22 cellular contexts compared by ENCODE assay signal in the genomic region with DNA sequence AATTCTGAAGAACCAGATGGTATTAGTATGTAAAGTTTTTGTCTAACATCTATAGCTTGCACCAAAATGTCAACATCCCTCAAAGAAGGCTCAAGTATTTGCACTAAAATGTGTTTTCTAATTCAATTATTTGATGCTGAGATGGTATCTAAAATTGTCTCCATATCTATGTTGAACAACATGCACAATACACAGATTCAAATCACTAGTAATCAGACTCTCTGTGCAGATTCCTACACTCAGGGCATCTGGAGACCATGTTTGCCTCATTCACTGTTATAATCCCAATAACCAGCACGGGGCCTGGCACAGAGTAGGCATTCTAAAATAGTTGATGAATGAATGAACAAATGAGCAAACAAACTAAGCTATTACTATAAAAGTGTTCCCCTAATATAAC. TPM values are rescaled to one million over a fixed set of nuclear protein-coding genes. Genes with fewer than 3 reads are reported as not detected.
DNase-seq lines count a peak whose midpoint lies in the region; ATAC-seq and TF ChIP-seq lines count a peak whose summit lies in the region.
"Had no signal": no experiment of that assay in that cellular context is flagged by ENCODE, and none has a peak within 500 bp of the region (broad histone marks: within the 10 kb centered on the region; RNA-seq: fewer than 3 reads in every experiment).

No MANE protein-coding gene starts in this region.

- H3K27me3 ChIP-seq in left ventricle myocardium inferior (ENCODE audit: low read depth) (no peaks in the 10 kb centered on the region), SK-N-SH (ENCODE audit: insufficient read depth) (no peaks in the 10 kb centered on the region), psoas muscle (ENCODE audit: insufficient read depth in 3 of 3, low read length in 2 of 3) (no peaks in the 10 kb centered on the region), PC-3 (ENCODE audit: low read length) (no peaks in the 10 kb centered on the region)
- H3K27me3 ChIP-seq: BE2C; BLaER1 treated with 17β-estradiol and CSF1 and Interleukin-3, amounts not matched to agents 10 nM and 100 nM had no signal

- no peak overlapping the region for H3K27ac ChIP-seq in left ventricle myocardium inferior (replicated peaks)
- H3K27ac ChIP-seq in SK-N-SH (ENCODE audit: low read depth in 2 of 2, low read length in 1 of 2) = no peak overlapping the region
- peak overlapping the region; percentile 90 for H3K27ac ChIP-seq in psoas muscle
- no peak overlapping the region for H3K27ac ChIP-seq in PC-3 (ENCODE audit: low read length)
- H3K27ac ChIP-seq: A549; BLaER1 treated with 17β-estradiol and CSF1 and Interleukin-3, amounts not matched to agents 10 nM and 100 nM; GM23248 had no signal

- H3K4me1 ChIP-seq in left ventricle myocardium inferior (peaks cover 38% of the 10 kb centered on the region), SK-N-SH (ENCODE audit: control insufficient read depth in 1 of 2, insufficient read depth in 2 of 2, low read depth in 1 of 2, low read length in 1 of 2) (peaks cover 7 to 8% of the 10 kb centered on the region in 2 experiments; a peak in 3 of 4 replicates), psoas muscle (peaks cover 19% of the 10 kb centered on the region), PC-3 (ENCODE audit: insufficient read depth, low read length) (peaks cover 22% of the 10 kb centered on the region)

- H2AFZ ChIP-seq in SK-N-SH (ENCODE audit: low read depth) = no peak overlapping the region
- no peak overlapping the region for H2AFZ ChIP-seq in PC-3 (ENCODE audit: low read length)
- H2AFZ ChIP-seq: GM23248 had no signal

- DNase-seq in left ventricle myocardium inferior (no peak), Right ventricle myocardium inferior (ENCODE audit: missing footprints) (no peak), SK-N-SH (no peak), psoas muscle (no peak), PC-3 (no peak), NCI-H2171 treated with DMSO at 0.1 percent for 48 hours (lab: John Stamatoyannopoulos, UW) (no peak)
- DNase-seq: 8988T; ACHN; AML-193; BE2C; CD4-positive, alpha-beta T cell; CD8-positive, alpha-beta memory T cell; DMS 273 treated with DMSO at 0.1 percent for 48 hours; DMS79; EL; GDM1; GM23248; H7; HCEC 1CT had no signal

- no peaks in the 10 kb centered on the region for H3K36me3 ChIP-seq in left ventricle myocardium inferior
- H3K36me3 ChIP-seq in SK-N-SH (replicated peaks in 1 of 2; ENCODE audit: control insufficient read depth in 1 of 2, insufficient read depth in 2 of 2, low read length in 1 of 2) = no peaks in the 10 kb centered on the region
- no peaks in the 10 kb centered on the region for H3K36me3 ChIP-seq in psoas muscle (ENCODE audit: insufficient read depth in 1 of 2, low read depth in 1 of 2)
- peaks cover 3% of the 10 kb centered on the region; the same call in 1 of the 2 replicates for H3K36me3 ChIP-seq in PC-3 (ENCODE audit: low read depth, low read length)
- H3K36me3 ChIP-seq: BE2C had no signal

- no peak overlapping the region for H3K9ac ChIP-seq in SK-N-SH
- no peak overlapping the region for H3K9ac ChIP-seq in PC-3 (ENCODE audit: low read length)
- H3K9ac ChIP-seq: BLaER1 treated with 17β-estradiol and CSF1 and Interleukin-3, amounts not matched to agents 10 nM and 100 nM; GM23248 had no signal

- H3K9me3 ChIP-seq in left ventricle myocardium inferior (replicated peaks) (no peaks in the 10 kb centered on the region), SK-N-SH (no peaks in the 10 kb centered on the region), psoas muscle (no peaks in the 10 kb centered on the region), PC-3 (ENCODE audit: low read length) (no peaks in the 10 kb centered on the region)
- H3K9me3 ChIP-seq: A549; BE2C; BLaER1 treated with 17β-estradiol and CSF1 and Interleukin-3, amounts not matched to agents 10 nM and 100 nM had no signal

- POLR2A ChIA-PET in SK-N-SH (lab: Yijun Ruan, JAX) (no interaction called here), PC-3 (lab: Charles Lee; ENCODE audit: unreplicated experiment) (no interaction called here)

- no peak; a peak in 1 of 4 replicates for TF ChIP-seq EP300 in SK-N-SH (IDR thresholded peaks at IDR 0.05; ENCODE audit: borderline replicate concordance in 1 of 2, low read depth in 1 of 2, low read length in 1 of 2)

- no TSS peak for BruUV-seq in PC-3 (replicated peaks; lab: Mats Ljungman, UMichigan)

- H4K20me1 ChIP-seq in SK-N-SH (ENCODE audit: insufficient read depth) (no peaks in the 10 kb centered on the region), PC-3 (ENCODE audit: low read length) (0 out of 2 replicates have a peak, but pooled peaks cover 3% of the 10 kb centered on the region)
- H4K20me1 ChIP-seq: BLaER1 treated with 17β-estradiol and CSF1 and Interleukin-3, amounts not matched to agents 10 nM and 100 nM had no signal

- no peak for TF ChIP-seq RAD21 in SK-N-SH (IDR thresholded peaks at IDR 0.05; ENCODE audit: low read length)

- TF ChIP-seq CTCF in left ventricle myocardium inferior (IDR thresholded peaks at IDR 0.05; ENCODE audit: borderline replicate concordance) (no peak), SK-N-SH (IDR thresholded peaks at IDR 0.05) (no peak), psoas muscle (IDR thresholded peaks at IDR 0.05) (no peak), PC-3 (conservative IDR thresholded peaks at IDR 0.05; ENCODE audit: low read depth, low read length) (no peak)

- H3K79me2 ChIP-seq in SK-N-SH (ENCODE audit: insufficient read depth) (no peaks in the 10 kb centered on the region), PC-3 (ENCODE audit: low read length) (no peaks in the 10 kb centered on the region)

- H3K4me3 ChIP-seq in left ventricle myocardium inferior (peak overlapping the region; percentile 56), SK-N-SH (ENCODE audit: low read depth in 2 of 2, low read length in 1 of 2) (no peak overlapping the region), psoas muscle (peak overlapping the region; percentile 71), PC-3 (ENCODE audit: low read length) (no peak overlapping the region)
- H3K4me3 ChIP-seq: A549; BLaER1 treated with 17β-estradiol and CSF1 and Interleukin-3, amounts not matched to agents 10 nM and 100 nM; GM12878; GM23248 had no signal

- no peaks in the 10 kb centered on the region for H3K9me2 ChIP-seq in SK-N-SH
- H3K9me2 ChIP-seq in PC-3 (replicated peaks; ENCODE audit: low read length) = no peaks in the 10 kb centered on the region

- ATAC-seq in Right ventricle myocardium inferior (no peak), psoas muscle (no peak), PC-3 (no peak)
- ATAC-seq: A549, GM12878 had no signal

- H3K4me2 ChIP-seq in SK-N-SH (no peak overlapping the region), PC-3 (ENCODE audit: low read length) (no peak overlapping the region)
- H3K4me2 ChIP-seq: A549; BLaER1 treated with 17β-estradiol and CSF1 and Interleukin-3, amounts not matched to agents 10 nM and 100 nM had no signal

- 50% methylated on average over 1 of the region's 1 CpG for WGBS in SK-N-SH (ENCODE audit: low lambda C conversion rate)
- 32 to 38% (median 32%) methylated on average over 1 of the region's 1 CpG for WGBS in psoas muscle, 3 donors

- H3F3A ChIP-seq in SK-N-SH (replicated peaks; ENCODE audit: insufficient read depth) (no peaks in the 10 kb centered on the region), PC-3 (ENCODE audit: low read length, unreplicated experiment) (peaks cover 3% of the 10 kb centered on the region)

- intact Hi-C loops in left ventricle myocardium inferior (cut with micrococcal nuclease) = no loop called here
- intact Hi-C loops in Right ventricle myocardium inferior (cut with DNase I) = no loop called here
- intact Hi-C loops in psoas muscle (cut with DNase I) = loop anchor here in 1 of 2 donors (5.0 kb wide), 2 partner anchors 46 to 141 kb away; no protein-coding TSS in a partner anchor
- intact Hi-C loops in PC-3 (cut with micrococcal nuclease) = no loop called here

- CTCF ChIA-PET in SK-N-SH (lab: Yijun Ruan, JAX) = interaction anchor here (1.4 kb wide), 1 partner anchor 142 kb away, joined by 7 read pairs; no protein-coding TSS in a partner anchor
- CTCF ChIA-PET in PC-3 (lab: Charles Lee) = interaction anchor here (0.7 kb wide), 1 partner anchor 106 kb away, joined by 3 read pairs; no protein-coding TSS in a partner anchor

TF ChIP-seq in SK-N-SH, 30 proteins besides CTCF, POLR2A, EP300 and RAD21:
- TF ChIP-seq GABPA (IDR thresholded peaks at IDR 0.05; ENCODE audit: low read depth) (no peak), SIN3A (IDR thresholded peaks at IDR 0.05; ENCODE audit: borderline replicate concordance, low read depth, low read length) (no peak), NRF1 (IDR thresholded peaks at IDR 0.05; ENCODE audit: low read depth, low read length) (no peak), RCOR1 (IDR thresholded peaks at IDR 0.05; ENCODE audit: low read length) (peak; percentile 93)
- TF ChIP-seq, protein P1, sequence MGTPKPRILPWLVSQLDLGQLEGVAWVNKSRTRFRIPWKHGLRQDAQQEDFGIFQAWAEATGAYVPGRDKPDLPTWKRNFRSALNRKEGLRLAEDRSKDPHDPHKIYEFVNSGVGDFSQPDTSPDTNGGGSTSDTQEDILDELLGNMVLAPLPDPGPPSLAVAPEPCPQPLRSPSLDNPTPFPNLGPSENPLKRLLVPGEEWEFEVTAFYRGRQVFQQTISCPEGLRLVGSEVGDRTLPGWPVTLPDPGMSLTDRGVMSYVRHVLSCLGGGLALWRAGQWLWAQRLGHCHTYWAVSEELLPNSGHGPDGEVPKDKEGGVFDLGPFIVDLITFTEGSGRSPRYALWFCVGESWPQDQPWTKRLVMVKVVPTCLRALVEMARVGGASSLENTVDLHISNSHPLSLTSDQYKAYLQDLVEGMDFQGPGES (IDR thresholded peaks at IDR 0.05; ENCODE audit: low read depth, low read length) = no peak
TF ChIP-seq in SK-N-SH: peak in this region for 1.

RNA-seq across cellular contexts. Expression of a gene that starts 2.6 kb away (rescaled TPM):
- total RNA-seq in left ventricle myocardium inferior = 84.9 TPM
- 41.3 TPM for total RNA-seq in Right ventricle myocardium inferior
- polyA plus RNA-seq in SK-N-SH (2012; rRNA removed) = 26.8 and 35.9 TPM in 2 replicates
- polyA plus RNA-seq in SK-N-SH (2012; cell fraction: cytosol; rRNA removed) = 32.0 and 36.4 TPM in 2 replicates
- 10.0 and 30.0 TPM in 2 replicates for polyA plus RNA-seq in SK-N-SH (2012; cell fraction: nucleus; rRNA removed)
- total RNA-seq in psoas muscle = 100 to 1,000 TPM in 3 of 4 donors, 10 to 100 TPM in 1; 78.5 to 274 (median 138) TPM
- polyA plus RNA-seq in psoas muscle = 10 to 100 TPM in 2 of 3 donors, 1 to 10 TPM in 1; 9.2 to 28.0 (median 15.5) TPM
- not detected in 2 replicates for total RNA-seq in PC-3 (2014; rRNA removed)

Comparison
In these comparisons a context has a peak if more than half of its experiments do, and no peak if none do; other contexts are left out.
1. H3K4me3 ChIP-seq: peak in left ventricle myocardium inferior (single experiment) and psoas muscle (single experiment); none in SK-N-SH (0 of 2) and PC-3 (single experiment).
2. RNA of a gene that starts 2.6 kb away (total RNA-seq): 78.5 to 274 TPM in psoas muscle, 84.9 TPM in left ventricle myocardium inferior (single experiment) and 41.3 TPM in Right ventricle myocardium inferior (single experiment); not detected in PC-3; every median in the first group is over 10 times any median in the second.